In the genomic region with DNA sequence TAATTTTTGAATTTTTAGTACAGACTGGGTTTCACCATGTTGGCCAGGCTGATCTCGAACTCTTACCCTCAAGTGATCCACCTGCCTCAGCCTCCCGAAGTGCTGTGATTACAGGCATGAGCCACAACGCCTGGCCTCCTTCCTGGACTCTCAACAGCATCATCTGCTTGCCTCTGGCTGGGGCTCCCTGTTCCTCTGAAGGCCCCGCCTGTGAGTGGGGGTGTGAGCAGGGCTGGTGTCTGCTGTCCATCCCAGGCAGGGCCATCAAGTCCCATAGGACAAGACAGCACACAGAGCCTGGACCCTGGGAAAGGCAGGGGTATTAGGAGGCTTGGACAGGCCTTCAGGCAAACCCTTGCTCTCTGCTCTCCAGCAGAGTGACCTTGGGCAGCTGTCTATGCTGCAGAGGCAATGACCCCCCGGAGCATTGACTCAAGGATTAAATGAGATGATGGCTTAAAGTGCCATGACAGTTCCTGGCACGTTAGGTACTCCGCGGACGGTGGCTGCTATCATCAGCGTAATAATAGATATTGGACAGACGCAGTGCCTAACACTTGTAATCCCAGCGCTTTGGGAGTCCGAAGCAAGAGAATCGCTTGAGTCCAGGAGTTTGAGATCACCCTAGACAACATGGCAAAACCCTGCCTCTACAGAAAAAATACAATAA, we compare ENCODE assay signal across 32 cellular contexts. TPM values are rescaled to one million over a fixed set of nuclear protein-coding genes. Genes with fewer than 3 reads are reported as not detected.
"Had no signal": no experiment of that assay in that cellular context is flagged by ENCODE, and none has a peak within 500 bp of the region (broad histone marks: within the 10 kb centered on the region; RNA-seq: fewer than 3 reads in every experiment).

No MANE protein-coding gene starts in this region.

- H3K27ac ChIP-seq: adrenal gland, body of pancreas, SJCRH30, SK-N-MC had no signal

- H3K27me3 ChIP-seq: adrenal gland, body of pancreas, MG63, SJCRH30 had no signal

- H3K4me3 ChIP-seq: adrenal gland, body of pancreas, MG63, SJCRH30, SK-N-MC had no signal

- H3K4me1 ChIP-seq: adrenal gland, SJCRH30 had no signal

- H3K4me1 Mint-ChIP-seq: activated CD4-positive, alpha-beta T cell treated with anti-CD3 and anti-CD28 coated beads, Interleukin-2, amount 10 ng/mL, durations not matched to agents 7 days and 5 days had no signal

- H3K27ac Mint-ChIP-seq: activated CD4-positive, alpha-beta T cell treated with anti-CD3 and anti-CD28 coated beads for 36 hours; activated CD4-positive, alpha-beta T cell treated with anti-CD3 and anti-CD28 coated beads, Interleukin-2, amount 10 ng/mL, durations not matched to agents 7 days and 5 days; activated CD8-positive, alpha-beta T cell treated with anti-CD3 and anti-CD28 coated beads, Interleukin-2, amount 10 ng/mL, durations not matched to agents 7 days and 5 days; activated naive CD4-positive, alpha-beta T cell treated with anti-CD3 and anti-CD28 coated beads for 36 hours; activated naive CD4-positive, alpha-beta T cell treated with anti-CD3 and anti-CD28 coated beads, Interleukin-2, amount 50 U/mL, for 72 hours; activated T-cell treated with anti-CD3 and anti-CD28 coated beads, Interleukin-2, amount 50 U/mL, for 24 hours; activated T-helper 2 cell treated with anti-CD3 and anti-CD28 coated beads, Interferon-gamma antibody, Interleukin-2, Interleukin-4, amounts not matched to agents 10 μg/mL and 5 μg/mL and 100 μg/mL, durations not matched to agents 14 hours and 24 hours and 36 hours; T-helper 2 cell treated with Interferon-gamma antibody and Interleukin-4, amounts not matched to agents 5 μg/mL and 100 μg/mL, for 36 hours had no signal

- DNase-seq: activated CD4-positive, alpha-beta T cell treated with anti-CD3 and anti-CD28 coated beads for 36 hours; activated CD4-positive, alpha-beta T cell treated with anti-CD3 and anti-CD28 coated beads, Interleukin-2, amount 10 ng/mL, durations not matched to agents 7 days and 5 days; activated CD4-positive, alpha-beta T cell treated with anti-CD3 and anti-CD28 coated beads, Interleukin-2, amount 50 U/mL, for 48 hours; activated CD8-positive, alpha-beta T cell treated with anti-CD3 and anti-CD28 coated beads, Interleukin-2, amount 10 ng/mL, durations not matched to agents 7 days and 5 days; activated gamma-delta T cell treated with Interleukin-2 at 50 U/mL for 16 hours; activated naive CD4-positive, alpha-beta T cell treated with anti-CD3 and anti-CD28 coated beads for 36 hours; activated T-cell treated with anti-CD3 and anti-CD28 coated beads, Interleukin-2, amount 50 U/mL, for 24 hours; adrenal gland; body of pancreas; Karpas-422; KBM-7; MG63; NCI-H1048; NCI-H1105 treated with DMSO at 0.1 percent for 48 hours; NCI-H1436; NCI-H1694; NCI-H1930; NCI-H2081 treated with DMSO at 0.1 percent for 48 hours; NCI-H226; NCI-H446 treated with DMSO at 0.1 percent for 48 hours; NCI-H524; NCI-H69; SHP77; SJCRH30 had no signal

- H3K36me3 ChIP-seq: adrenal gland, MG63, SJCRH30 had no signal

- H3K27me3 Mint-ChIP-seq: activated CD4-positive, alpha-beta T cell treated with anti-CD3 and anti-CD28 coated beads, Interleukin-2, amount 10 ng/mL, durations not matched to agents 7 days and 5 days had no signal

- H3K36me3 Mint-ChIP-seq: activated naive CD4-positive, alpha-beta T cell treated with anti-CD3 and anti-CD28 coated beads, Interleukin-2, amount 50 U/mL, for 72 hours had no signal

- H3K4me3 Mint-ChIP-seq: activated CD4-positive, alpha-beta T cell treated with anti-CD3 and anti-CD28 coated beads for 36 hours; activated CD4-positive, alpha-beta T cell treated with anti-CD3 and anti-CD28 coated beads, Interleukin-2, amount 10 ng/mL, durations not matched to agents 7 days and 5 days; activated CD8-positive, alpha-beta T cell treated with anti-CD3 and anti-CD28 coated beads, Interleukin-2, amount 10 ng/mL, durations not matched to agents 7 days and 5 days; activated naive CD4-positive, alpha-beta T cell treated with anti-CD3 and anti-CD28 coated beads for 36 hours; activated T-cell treated with anti-CD3 and anti-CD28 coated beads, Interleukin-2, amount 50 U/mL, for 24 hours; T-helper 2 cell treated with Interferon-gamma antibody and Interleukin-4, amounts not matched to agents 5 μg/mL and 100 μg/mL, for 36 hours had no signal

- ATAC-seq: activated CD4-positive, alpha-beta T cell treated with anti-CD3 and anti-CD28 coated beads for 36 hours; activated CD8-positive, alpha-beta T cell treated with anti-CD3 and anti-CD28 coated beads, Interleukin-2, amount 10 ng/mL, durations not matched to agents 7 days and 5 days; activated naive CD4-positive, alpha-beta T cell treated with anti-CD3 and anti-CD28 coated beads, Interleukin-2, amount 50 U/mL, for 72 hours; body of pancreas; Panc1 had no signal

- H3K9me3 ChIP-seq: adrenal gland, body of pancreas, MG63, SJCRH30 had no signal

RNA-seq across cellular contexts. Expression of gene SCNN1B, which starts 19.2 kb away (rescaled TPM):
- total RNA-seq: activated CD4-positive, alpha-beta T cell treated with anti-CD3 and anti-CD28 coated beads for 36 hours; activated CD4-positive, alpha-beta T cell treated with anti-CD3 and anti-CD28 coated beads, Interleukin-2, amount 10 ng/mL, durations not matched to agents 7 days and 5 days; activated CD8-positive, alpha-beta T cell treated with anti-CD3 and anti-CD28 coated beads, Interleukin-2, amount 10 ng/mL, durations not matched to agents 7 days and 5 days; activated naive CD4-positive, alpha-beta T cell treated with anti-CD3 and anti-CD28 coated beads for 36 hours; activated naive CD4-positive, alpha-beta T cell treated with anti-CD3 and anti-CD28 coated beads, Interleukin-2, amount 50 U/mL, for 72 hours; activated T-helper 2 cell treated with anti-CD3 and anti-CD28 coated beads, Interferon-gamma antibody, Interleukin-2, Interleukin-4, amounts not matched to agents 10 μg/mL and 5 μg/mL and 100 μg/mL, durations not matched to agents 14 hours and 24 hours and 36 hours; astrocyte; RPMI7951; SJCRH30; T-helper 1 cell treated with Interleukin-12 subunit alpha and Interleukin-12 subunit beta and Interleukin-4 antibody, amounts not matched to agents 30 ng/mL and 1 ng/mL, for 36 hours had no signal
